27 cellular contexts compared by ENCODE assay signal in the genomic region with DNA sequence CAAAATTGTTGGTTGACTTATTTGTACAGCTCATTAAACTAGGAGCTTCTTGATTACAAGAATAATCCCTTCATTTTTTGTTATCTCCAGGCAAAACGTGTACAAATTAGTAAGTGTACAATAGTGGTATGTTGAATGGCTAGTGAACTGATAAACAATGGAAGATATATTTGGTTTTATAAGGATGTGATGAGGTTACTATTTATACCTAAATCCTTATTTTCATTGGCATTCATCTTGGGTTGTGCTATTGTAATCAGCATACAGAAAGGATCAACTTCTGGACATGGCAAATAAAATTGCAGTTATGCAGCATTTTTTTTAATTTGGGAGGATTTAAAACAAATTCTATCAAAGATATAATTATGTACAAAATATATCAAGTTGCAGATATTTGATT.
"Had no signal": no experiment of that assay in that cellular context is flagged by ENCODE, and none has a peak within 500 bp of the region (broad histone marks: within the 10 kb centered on the region; RNA-seq: fewer than 3 reads in every experiment).

No MANE protein-coding gene starts in this region.

- H3K9me3 ChIP-seq: colonic mucosa, esophagus muscularis mucosa, esophagus squamous epithelium, gastrocnemius medialis, gastroesophageal sphincter, heart left ventricle, heart right ventricle had no signal

- DNase-seq: colonic mucosa; cortex of kidney; dermis blood vessel endothelial cell; dorsolateral prefrontal cortex; effector CD4-positive, alpha-beta T cell; effector CD8-positive, alpha-beta T cell; effector memory CD4-positive, alpha-beta T cell; effector memory CD8-positive, alpha-beta T cell; endodermal cell; erythroblast; esophagus squamous epithelium; foreskin fibroblast; foreskin keratinocyte; foreskin melanocyte; gastrocnemius medialis; glutamatergic neuron; head of caudate nucleus; heart left ventricle; heart right ventricle had no signal

- H3K4me3 ChIP-seq: colonic mucosa, coronary artery, dorsolateral prefrontal cortex, esophagus muscularis mucosa, esophagus squamous epithelium, gastrocnemius medialis, gastroesophageal sphincter, heart left ventricle, heart right ventricle had no signal

- H3K4me1 ChIP-seq: esophagus squamous epithelium, foreskin keratinocyte, gastrocnemius medialis had no signal

- ATAC-seq: effector memory CD8-positive, alpha-beta T cell; esophagus mucosa; foreskin keratinocyte; gastrocnemius medialis; gastroesophageal sphincter had no signal

- FAIRE-seq: colon, endometrium, endothelial cell of umbilical vein had no signal

- H3K27ac ChIP-seq: colonic mucosa, coronary artery, dorsolateral prefrontal cortex, epithelial cell of prostate, esophagus muscularis mucosa, esophagus squamous epithelium, foreskin keratinocyte, gastroesophageal sphincter had no signal

- H3K36me3 ChIP-seq: colonic mucosa, esophagus muscularis mucosa, esophagus squamous epithelium, gastrocnemius medialis, gastroesophageal sphincter, heart left ventricle, heart right ventricle had no signal

- H3K27me3 ChIP-seq: colonic mucosa, dorsolateral prefrontal cortex, esophagus muscularis mucosa, esophagus squamous epithelium, gastrocnemius medialis, gastroesophageal sphincter, heart left ventricle, heart right ventricle had no signal
